ENCODE assay signal across 1 cellular context in genomic region chr5:10249948-10250803, GRCh38.
TF ChIP-seq lines count a peak whose summit lies in the region.

TSS of gene CCT5 (plus strand) at chr5:10250280. CDS start at chr5:10250341, 61 bp downstream.

TF ChIP-seq in HepG2, 621 proteins besides CTCF, POLR2A, EP300 and RAD21 (continued from another document and continues in another):
- no peak for TF ChIP-seq ZNF652 (CRISPR knock-in tag; IDR thresholded peaks at IDR 0.05; ENCODE audit: borderline replicate concordance, low read depth)
- peak; percentile 56 for TF ChIP-seq RXRA (CRISPR knock-in tag; IDR thresholded peaks at IDR 0.05)
- TF ChIP-seq ZNF414 (CRISPR knock-in tag; IDR thresholded peaks at IDR 0.05): no peak; the same call in 1 of the 2 replicates
- TF ChIP-seq ZNF512B (CRISPR knock-in tag; IDR thresholded peaks at IDR 0.05; ENCODE audit: borderline replicate concordance): no peak
- no peak for TF ChIP-seq ZNF570 (CRISPR knock-in tag; IDR thresholded peaks at IDR 0.05; ENCODE audit: borderline replicate concordance)
- no peak for TF ChIP-seq ZNF207 (IDR thresholded peaks at IDR 0.05; ENCODE audit: borderline replicate concordance)
- peak; percentile 86 for TF ChIP-seq YY1 (IDR thresholded peaks at IDR 0.05; ENCODE audit: insufficient read depth, insufficient replicate concordance, low read depth, low read length)
- no peak for TF ChIP-seq MZF1 (CRISPR knock-in tag; IDR thresholded peaks at IDR 0.05; ENCODE audit: borderline replicate concordance)
- no peak for TF ChIP-seq ZNF672 (CRISPR knock-in tag; IDR thresholded peaks at IDR 0.05)
- no peak for TF ChIP-seq JDP2 (CRISPR knock-in tag; IDR thresholded peaks at IDR 0.05; ENCODE audit: borderline replicate concordance)
- TF ChIP-seq ZNF550 (CRISPR knock-in tag; IDR thresholded peaks at IDR 0.05; ENCODE audit: borderline replicate concordance): no peak
- no peak for TF ChIP-seq ZNF878 (CRISPR knock-in tag; IDR thresholded peaks at IDR 0.05)
- no peak for TF ChIP-seq ZBTB44 (CRISPR knock-in tag; IDR thresholded peaks at IDR 0.05)
- TF ChIP-seq ARNT2 (CRISPR knock-in tag; IDR thresholded peaks at IDR 0.05; ENCODE audit: low read depth): peak; percentile 66
- TF ChIP-seq PHF8 (CRISPR knock-in tag; IDR thresholded peaks at IDR 0.05): peak; percentile 86
- TF ChIP-seq ZBTB26 (CRISPR knock-in tag; IDR thresholded peaks at IDR 0.05; ENCODE audit: borderline replicate concordance): no peak
- no peak for TF ChIP-seq NBN (conservative IDR thresholded peaks at IDR 0.05)
- no peak for TF ChIP-seq ZNF138 (CRISPR knock-in tag; IDR thresholded peaks at IDR 0.05; ENCODE audit: low read depth)
- TF ChIP-seq TAF15 (IDR thresholded peaks at IDR 0.05; ENCODE audit: low read depth, low read length, poor library complexity, severe bottlenecking): no peak
- TF ChIP-seq TP53 (CRISPR knock-in tag; conservative IDR thresholded peaks at IDR 0.05): peak; percentile 83; the same call in 1 of the 2 replicates
- no peak for TF ChIP-seq NR1H2 (CRISPR knock-in tag; IDR thresholded peaks at IDR 0.05; ENCODE audit: borderline replicate concordance, low read depth)
- TF ChIP-seq AGO2 (optimal IDR thresholded peaks at IDR 0.05; ENCODE audit: low read depth, low read length): peak; percentile 87
- no peak for TF ChIP-seq TIGD3 (CRISPR knock-in tag; IDR thresholded peaks at IDR 0.05; ENCODE audit: borderline replicate concordance)
- TF ChIP-seq LCORL (IDR thresholded peaks at IDR 0.05): no peak
- peak; percentile 23; the same call in 1 of the 2 replicates for TF ChIP-seq LCORL (CRISPR knock-in tag; IDR thresholded peaks at IDR 0.05)
- no peak; the same call in 1 of the 2 replicates for TF ChIP-seq HOXD1 (CRISPR knock-in tag; IDR thresholded peaks at IDR 0.05)
- no peak for TF ChIP-seq AGO1 (IDR thresholded peaks at IDR 0.05; ENCODE audit: low read depth, low read length, poor library complexity, severe bottlenecking)
- TF ChIP-seq ARID3A (IDR thresholded peaks at IDR 0.05; ENCODE audit: low read depth, low read length): no peak
- no peak for TF ChIP-seq ZBTB8A (CRISPR knock-in tag; IDR thresholded peaks at IDR 0.05; ENCODE audit: borderline replicate concordance, low read depth)
- TF ChIP-seq CREBL2 (CRISPR knock-in tag; IDR thresholded peaks at IDR 0.05; ENCODE audit: borderline replicate concordance): no peak; the same call in 1 of the 2 replicates
- TF ChIP-seq ELF4 (CRISPR knock-in tag; IDR thresholded peaks at IDR 0.05; ENCODE audit: borderline replicate concordance): no peak
- TF ChIP-seq ZNF232 (CRISPR knock-in tag; IDR thresholded peaks at IDR 0.05; ENCODE audit: borderline replicate concordance): no peak
- no peak for TF ChIP-seq CREB1 (IDR thresholded peaks at IDR 0.05)
- no peak for TF ChIP-seq CREB1 (CRISPR knock-in tag; IDR thresholded peaks at IDR 0.05)
- peak; percentile 27; the same call in 1 of the 2 replicates for TF ChIP-seq ZNF124 (CRISPR knock-in tag; IDR thresholded peaks at IDR 0.05)
- no peak for TF ChIP-seq U2AF2 (IDR thresholded peaks at IDR 0.05; ENCODE audit: low read depth, low read length)
- TF ChIP-seq HCFC1 (IDR thresholded peaks at IDR 0.05; ENCODE audit: low read depth, low read length): peak; percentile 19; the same call in 1 of the 2 replicates
- TF ChIP-seq CEBPZ (IDR thresholded peaks at IDR 0.05; ENCODE audit: low read length): no peak
- TF ChIP-seq GTF2F1 (IDR thresholded peaks at IDR 0.05; ENCODE audit: low read length): no peak
- TF ChIP-seq SNAI1 (CRISPR knock-in tag; IDR thresholded peaks at IDR 0.05; ENCODE audit: borderline replicate concordance): no peak
- TF ChIP-seq XRCC5 (optimal IDR thresholded peaks at IDR 0.05; ENCODE audit: low read length): no peak
- no peak for TF ChIP-seq RAD51 (IDR thresholded peaks at IDR 0.05; ENCODE audit: borderline replicate concordance)
- TF ChIP-seq REXO4 (CRISPR knock-in tag; IDR thresholded peaks at IDR 0.05; ENCODE audit: borderline replicate concordance): no peak
- TF ChIP-seq CERS6 (CRISPR knock-in tag; IDR thresholded peaks at IDR 0.05): no peak
- peak; percentile 76 for TF ChIP-seq ETV6 (CRISPR knock-in tag; conservative IDR thresholded peaks at IDR 0.05)
- peak; percentile 74 for TF ChIP-seq ZFP91 (CRISPR knock-in tag; IDR thresholded peaks at IDR 0.05; ENCODE audit: borderline replicate concordance)
- no peak for TF ChIP-seq ZNF101 (CRISPR knock-in tag; IDR thresholded peaks at IDR 0.05; ENCODE audit: borderline replicate concordance, low read depth)
- no peak for TF ChIP-seq ELK4 (CRISPR knock-in tag; IDR thresholded peaks at IDR 0.05; ENCODE audit: borderline replicate concordance)
- TF ChIP-seq SYNCRIP (IDR thresholded peaks at IDR 0.05; ENCODE audit: insufficient read depth, low read depth, low read length): no peak
- TF ChIP-seq IKZF4 (CRISPR knock-in tag; IDR thresholded peaks at IDR 0.05; ENCODE audit: borderline replicate concordance, low read depth, not compliant biosample characterization): peak; percentile 18
- no peak for TF ChIP-seq SMAD1 (CRISPR knock-in tag; IDR thresholded peaks at IDR 0.05; ENCODE audit: borderline replicate concordance, low read depth)
- TF ChIP-seq ZNF713 (CRISPR knock-in tag; IDR thresholded peaks at IDR 0.05): no peak
